ENCODE assay signal across 1 cellular context in the genomic region with DNA sequence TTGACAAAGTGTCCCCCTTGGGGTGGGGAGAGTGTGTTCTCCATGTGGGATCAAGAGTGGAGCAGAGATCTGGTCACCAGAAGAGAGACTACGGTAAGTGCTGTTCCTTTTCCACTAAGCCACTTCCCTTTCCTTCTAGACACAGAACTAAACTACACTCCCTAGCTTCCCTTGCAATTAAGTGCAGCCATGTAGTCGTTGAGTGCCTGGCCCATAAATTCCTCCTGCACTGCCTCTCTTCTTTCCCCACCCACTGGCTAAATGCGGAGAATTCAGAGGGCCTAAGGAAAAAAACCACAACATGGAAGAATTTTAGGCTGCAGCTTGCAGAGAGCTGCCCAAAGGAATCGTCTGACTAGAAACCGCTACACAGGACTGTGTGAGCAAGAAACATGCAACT.
TF ChIP-seq lines count a peak whose summit lies in the region.

No MANE protein-coding gene starts in this region.

TF ChIP-seq in A549, 52 proteins besides CTCF, POLR2A, EP300 and RAD21 (continued from another document):
- TF ChIP-seq, protein P1, sequence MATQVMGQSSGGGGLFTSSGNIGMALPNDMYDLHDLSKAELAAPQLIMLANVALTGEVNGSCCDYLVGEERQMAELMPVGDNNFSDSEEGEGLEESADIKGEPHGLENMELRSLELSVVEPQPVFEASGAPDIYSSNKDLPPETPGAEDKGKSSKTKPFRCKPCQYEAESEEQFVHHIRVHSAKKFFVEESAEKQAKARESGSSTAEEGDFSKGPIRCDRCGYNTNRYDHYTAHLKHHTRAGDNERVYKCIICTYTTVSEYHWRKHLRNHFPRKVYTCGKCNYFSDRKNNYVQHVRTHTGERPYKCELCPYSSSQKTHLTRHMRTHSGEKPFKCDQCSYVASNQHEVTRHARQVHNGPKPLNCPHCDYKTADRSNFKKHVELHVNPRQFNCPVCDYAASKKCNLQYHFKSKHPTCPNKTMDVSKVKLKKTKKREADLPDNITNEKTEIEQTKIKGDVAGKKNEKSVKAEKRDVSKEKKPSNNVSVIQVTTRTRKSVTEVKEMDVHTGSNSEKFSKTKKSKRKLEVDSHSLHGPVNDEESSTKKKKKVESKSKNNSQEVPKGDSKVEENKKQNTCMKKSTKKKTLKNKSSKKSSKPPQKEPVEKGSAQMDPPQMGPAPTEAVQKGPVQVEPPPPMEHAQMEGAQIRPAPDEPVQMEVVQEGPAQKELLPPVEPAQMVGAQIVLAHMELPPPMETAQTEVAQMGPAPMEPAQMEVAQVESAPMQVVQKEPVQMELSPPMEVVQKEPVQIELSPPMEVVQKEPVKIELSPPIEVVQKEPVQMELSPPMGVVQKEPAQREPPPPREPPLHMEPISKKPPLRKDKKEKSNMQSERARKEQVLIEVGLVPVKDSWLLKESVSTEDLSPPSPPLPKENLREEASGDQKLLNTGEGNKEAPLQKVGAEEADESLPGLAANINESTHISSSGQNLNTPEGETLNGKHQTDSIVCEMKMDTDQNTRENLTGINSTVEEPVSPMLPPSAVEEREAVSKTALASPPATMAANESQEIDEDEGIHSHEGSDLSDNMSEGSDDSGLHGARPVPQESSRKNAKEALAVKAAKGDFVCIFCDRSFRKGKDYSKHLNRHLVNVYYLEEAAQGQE (IDR thresholded peaks at IDR 0.05): no peak
- TF ChIP-seq FOSB (CRISPR knock-in tag; IDR thresholded peaks at IDR 0.05): no peak
- no peak for TF ChIP-seq HOXB13 (CRISPR knock-in tag; IDR thresholded peaks at IDR 0.05; ENCODE audit: low read depth)
- TF ChIP-seq MAFK (IDR thresholded peaks at IDR 0.05; ENCODE audit: partially characterized antibody): no peak
